Comparison of ENCODE assay signal across 7 cellular contexts in the genomic region with DNA sequence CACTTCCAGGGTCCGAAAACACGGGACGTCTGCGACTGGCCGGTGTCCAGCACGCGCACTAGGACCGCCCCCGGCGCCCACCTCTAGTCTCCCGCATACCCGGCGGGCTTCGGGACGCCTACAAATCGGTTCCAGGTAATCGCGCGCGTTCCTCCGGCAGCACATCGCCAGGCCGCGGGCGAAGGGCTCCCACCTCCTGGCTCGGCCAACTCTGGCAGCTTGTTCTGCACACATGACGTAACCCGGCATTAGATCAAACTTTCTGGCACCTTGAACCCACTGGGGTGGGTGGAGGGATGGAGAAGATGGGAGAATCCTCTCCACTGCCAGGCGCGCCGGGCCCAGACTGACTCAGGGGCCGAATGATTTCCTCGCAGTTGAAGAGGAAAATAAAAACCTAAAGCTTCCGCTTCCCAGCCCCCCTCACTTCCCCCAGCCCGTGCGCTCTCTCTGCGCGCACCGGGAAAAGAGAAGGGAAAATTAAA. TPM values are rescaled to one million over a fixed set of nuclear protein-coding genes. Genes with fewer than 3 reads are reported as not detected.
DNase-seq lines count a peak whose midpoint lies in the region; ATAC-seq and TF ChIP-seq lines count a peak whose summit lies in the region.

No MANE protein-coding gene starts in this region.

- TF ChIP-seq CTCF in GM10266 (IDR thresholded peaks at IDR 0.05; ENCODE audit: control insufficient read depth, insufficient read depth, low read depth, missing control alignments) (no peak), kidney epithelial cell (IDR thresholded peaks at IDR 0.05; ENCODE audit: insufficient read depth, low read length, poor library complexity, severe bottlenecking) (no peak)

- peak overlapping the region; percentile 26 for H3K27ac ChIP-seq in caudate nucleus (ENCODE audit: low read depth, low read length)

- peak overlapping the region; percentile 93 for H3K4me3 ChIP-seq in kidney epithelial cell (ENCODE audit: low read depth, low read length)

- no peaks in the 10 kb centered on the region for H3K36me3 ChIP-seq in kidney epithelial cell (ENCODE audit: control insufficient read depth, insufficient read depth, low read length)

- DNase-seq in GM10266 (ENCODE audit: extremely low spot score) (peak; percentile 31), NCI-H524 (lab: John Stamatoyannopoulos, UW) (peak; percentile 29 to 53), caudate nucleus (lab: John Stamatoyannopoulos, UW) (peak in 21 of 61 donors; percentile 4 to 53 (median 26)), kidney epithelial cell (ENCODE audit: low read depth) (no peak), Kasumi-1 (lab: John Stamatoyannopoulos, UW) (no peak)
- DNase-seq in stimulated activated naive CD8-positive, alpha-beta T cell treated with anti-CD3 and anti-CD28 coated beads, Interleukin-15, Interleukin-2, amounts not matched to agents 100 U/mL and 50 U/mL, for 24 hours, result peak; percentile 7
- no peak for DNase-seq in stimulated activated CD4-positive, alpha-beta T cell treated with anti-CD3 and anti-CD28 coated beads, Interleukin-12 subunit alpha, Interleukin-12 subunit beta, amount 100 ng/mL, for 4 hours

- ATAC-seq in stimulated activated naive CD8-positive, alpha-beta T cell treated with anti-CD3 and anti-CD28 coated beads, Interleukin-15, Interleukin-2, amounts not matched to agents 100 U/mL and 50 U/mL, for 24 hours, result no peak

- H3K27me3 ChIP-seq in kidney epithelial cell (ENCODE audit: control insufficient read depth, insufficient read depth, low read length), result no peaks in the 10 kb centered on the region

RNA-seq across cellular contexts. Expression of a gene that starts 1.2 kb away (rescaled TPM):
- 12.6 and 24.6 TPM in 2 replicates for total RNA-seq in kidney epithelial cell

Comparison
In these comparisons a context has a peak if more than half of its experiments do, and no peak if none do; other contexts are left out.
1. DNase-seq: peak in GM10266 (single experiment), NCI-H524 (2 of 2) and stimulated activated naive CD8-positive, alpha-beta T cell treated with anti-CD3 and anti-CD28 coated beads, Interleukin-15, Interleukin-2, amounts not matched to agents 100 U/mL and 50 U/mL, for 24 hours (single experiment); none in kidney epithelial cell (single experiment), stimulated activated CD4-positive, alpha-beta T cell treated with anti-CD3 and anti-CD28 coated beads, Interleukin-12 subunit alpha, Interleukin-12 subunit beta, amount 100 ng/mL, for 4 hours (single experiment) and Kasumi-1 (0 of 2).